In the genomic region with DNA sequence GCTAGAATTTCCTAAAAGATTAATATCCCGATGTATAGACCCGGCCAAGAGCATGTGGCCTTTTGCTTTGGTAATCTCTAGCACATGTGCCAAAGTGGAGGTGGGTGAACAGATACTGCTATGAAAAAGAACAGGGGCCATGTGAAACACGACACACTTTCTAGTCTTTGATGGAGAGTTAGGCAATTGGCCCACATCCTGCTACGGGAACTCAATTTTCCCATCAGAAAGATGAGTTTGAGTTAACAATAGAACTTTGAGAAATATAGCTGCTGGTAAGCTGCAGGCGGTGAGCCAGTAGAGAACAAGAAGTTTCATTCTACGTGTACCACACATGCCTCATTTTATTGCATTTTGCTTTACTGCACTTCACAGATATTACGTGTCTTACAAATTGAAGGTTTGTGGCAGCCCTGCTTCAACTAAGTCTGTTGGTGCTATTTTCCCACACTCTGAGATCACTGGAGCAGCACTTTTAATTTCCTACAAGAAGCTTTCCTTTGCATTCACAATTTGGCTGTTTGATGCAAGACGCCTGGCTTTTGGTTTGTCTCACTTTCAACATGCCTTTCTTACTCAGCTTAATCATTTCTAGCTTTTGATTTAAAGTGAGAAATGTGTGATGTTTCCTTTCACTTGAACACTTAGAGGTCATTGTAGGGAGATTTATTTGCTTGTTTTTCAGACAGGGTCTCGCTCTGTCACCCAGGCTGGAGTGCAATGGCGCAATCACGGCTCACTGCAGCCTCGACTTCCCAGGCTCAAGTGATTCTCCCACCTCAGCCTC, we compare ENCODE assay signal across 12 cellular contexts. TPM values are rescaled to one million over a fixed set of nuclear protein-coding genes. Genes with fewer than 3 reads are reported as not detected.
A peak's percentile ranks its signal among the peaks of the same experiment; 100 is the strongest.
DNase-seq lines count a peak whose midpoint lies in the region; ATAC-seq and TF ChIP-seq lines count a peak whose summit lies in the region.
"Had no signal": no experiment of that assay in that cellular context is flagged by ENCODE, and none has a peak within 500 bp of the region (broad histone marks: within the 10 kb centered on the region; RNA-seq: fewer than 3 reads in every experiment).

No MANE protein-coding gene starts in this region.

- H3K27me3 Mint-ChIP-seq in natural killer cell treated with Interleukin-12 subunit alpha and Interleukin-12 subunit beta and Interleukin-15 and Interleukin-18, amount 100 ng/mL, for 72 hours, result no peaks in the 10 kb centered on the region
- no peaks in the 10 kb centered on the region for H3K27me3 Mint-ChIP-seq in natural killer cell (ENCODE audit: low read depth in 2 of 2)
- no peaks in the 10 kb centered on the region for H3K27me3 Mint-ChIP-seq in activated T-helper 17 cell treated with anti-CD3 and anti-CD28 coated beads, Interleukin-2, amount 50 U/mL, for 72 hours
- no peaks in the 10 kb centered on the region for H3K27me3 Mint-ChIP-seq in stimulated activated naive CD8-positive, alpha-beta T cell treated with anti-CD3 and anti-CD28 coated beads, Interleukin-15, amount 100 ng/mL, for 72 hours

- DNase-seq in natural killer cell treated with Interleukin-12 subunit alpha and Interleukin-12 subunit beta and Interleukin-15 and Interleukin-18, amount 100 ng/mL, for 72 hours (ENCODE audit: low spot score), result no peak
- DNase-seq in natural killer cell (no peak), HuH-7.5 (ENCODE audit: low spot score) (no peak), NCI-H1436 (lab: John Stamatoyannopoulos, UW) (no peak)
- peak in 1 of 2 donors; percentile 39 for DNase-seq in stimulated activated naive CD8-positive, alpha-beta T cell treated with anti-CD3 and anti-CD28 coated beads, Interleukin-15, amount 100 ng/mL, for 72 hours
- DNase-seq: activated gamma-delta T cell, heart right ventricle, KBM-7, NCI-H226 had no signal

- peak; percentile 66 to 82 for ATAC-seq in natural killer cell treated with Interleukin-12 subunit alpha and Interleukin-12 subunit beta and Interleukin-15 and Interleukin-18, amount 100 ng/mL, for 72 hours
- ATAC-seq in natural killer cell (no peak), HG02870 (IDR thresholded peaks at IDR 0.05; ENCODE audit: unreplicated experiment) (peak; percentile 64), HG02623 (IDR thresholded peaks at IDR 0.05; ENCODE audit: unreplicated experiment) (no peak)
- peak; percentile 79 for ATAC-seq in activated T-helper 17 cell treated with anti-CD3 and anti-CD28 coated beads, Interleukin-2, amount 50 U/mL, for 72 hours (replicated peaks)
- ATAC-seq in stimulated activated naive CD8-positive, alpha-beta T cell treated with anti-CD3 and anti-CD28 coated beads, Interleukin-15, amount 100 ng/mL, for 72 hours, result peak; percentile 78
- ATAC-seq: heart right ventricle had no signal

- H3K4me1 Mint-ChIP-seq in natural killer cell treated with Interleukin-12 subunit alpha and Interleukin-12 subunit beta and Interleukin-15 and Interleukin-18, amount 100 ng/mL, for 72 hours (ENCODE audit: low read depth in 2 of 2), result peaks cover 16 to 18% of the 10 kb centered on the region in 2 donors
- peaks cover 0 to 6% of the 10 kb centered on the region in 2 donors for H3K4me1 Mint-ChIP-seq in natural killer cell
- H3K4me1 Mint-ChIP-seq in activated T-helper 17 cell treated with anti-CD3 and anti-CD28 coated beads, Interleukin-2, amount 50 U/mL, for 72 hours, result peaks cover 20% of the 10 kb centered on the region
- H3K4me1 Mint-ChIP-seq in stimulated activated naive CD8-positive, alpha-beta T cell treated with anti-CD3 and anti-CD28 coated beads, Interleukin-15, amount 100 ng/mL, for 72 hours, result peaks cover 26% of the 10 kb centered on the region

- intact Hi-C loops in natural killer cell (cut with micrococcal nuclease), result no loop called here

- H3K36me3 Mint-ChIP-seq in natural killer cell treated with Interleukin-12 subunit alpha and Interleukin-12 subunit beta and Interleukin-15 and Interleukin-18, amount 100 ng/mL, for 72 hours, result peaks cover 4% of the 10 kb centered on the region
- H3K36me3 Mint-ChIP-seq in natural killer cell, result no peaks in the 10 kb centered on the region
- peaks cover 5% of the 10 kb centered on the region for H3K36me3 Mint-ChIP-seq in activated T-helper 17 cell treated with anti-CD3 and anti-CD28 coated beads, Interleukin-2, amount 50 U/mL, for 72 hours (ENCODE audit: low read depth)

- TF ChIP-seq CTCF in natural killer cell (IDR thresholded peaks at IDR 0.05), result no peak

- H3K4me3 Mint-ChIP-seq in natural killer cell treated with Interleukin-12 subunit alpha and Interleukin-12 subunit beta and Interleukin-15 and Interleukin-18, amount 100 ng/mL, for 72 hours, result peak overlapping the region; percentile 47
- no peak overlapping the region for H3K4me3 Mint-ChIP-seq in natural killer cell
- H3K4me3 Mint-ChIP-seq in activated T-helper 17 cell treated with anti-CD3 and anti-CD28 coated beads, Interleukin-2, amount 50 U/mL, for 72 hours, result peak overlapping the region; percentile 54
- peak overlapping the region in 1 of 2 donors; percentile 11 for H3K4me3 Mint-ChIP-seq in stimulated activated naive CD8-positive, alpha-beta T cell treated with anti-CD3 and anti-CD28 coated beads, Interleukin-15, amount 100 ng/mL, for 72 hours

- H3K9me3 Mint-ChIP-seq in natural killer cell treated with Interleukin-12 subunit alpha and Interleukin-12 subunit beta and Interleukin-15 and Interleukin-18, amount 100 ng/mL, for 72 hours, result no peaks in the 10 kb centered on the region
- no peaks in the 10 kb centered on the region for H3K9me3 Mint-ChIP-seq in natural killer cell
- no peaks in the 10 kb centered on the region for H3K9me3 Mint-ChIP-seq in activated T-helper 17 cell treated with anti-CD3 and anti-CD28 coated beads, Interleukin-2, amount 50 U/mL, for 72 hours
- H3K9me3 Mint-ChIP-seq in stimulated activated naive CD8-positive, alpha-beta T cell treated with anti-CD3 and anti-CD28 coated beads, Interleukin-15, amount 100 ng/mL, for 72 hours, result no peaks in the 10 kb centered on the region

- peak overlapping the region; percentile 36 to 83 for H3K27ac Mint-ChIP-seq in natural killer cell treated with Interleukin-12 subunit alpha and Interleukin-12 subunit beta and Interleukin-15 and Interleukin-18, amount 100 ng/mL, for 72 hours
- H3K27ac Mint-ChIP-seq in natural killer cell, result no peak overlapping the region
- peak overlapping the region; percentile 83 for H3K27ac Mint-ChIP-seq in activated T-helper 17 cell treated with anti-CD3 and anti-CD28 coated beads, Interleukin-2, amount 50 U/mL, for 72 hours
- peak overlapping the region; percentile 51 to 90 for H3K27ac Mint-ChIP-seq in stimulated activated naive CD8-positive, alpha-beta T cell treated with anti-CD3 and anti-CD28 coated beads, Interleukin-15, amount 100 ng/mL, for 72 hours

RNA-seq across cellular contexts. Expression of gene HTR6, which starts 46.3 kb away (rescaled TPM):
- not detected for total RNA-seq in natural killer cell treated with Interleukin-12 subunit alpha and Interleukin-12 subunit beta and Interleukin-15 and Interleukin-18, amount 100 ng/mL, for 72 hours
- total RNA-seq in natural killer cell, result under 1 TPM in 1 of 3 donors, not detected in 2; 0.18 TPM
- total RNA-seq in activated T-helper 17 cell treated with anti-CD3 and anti-CD28 coated beads, Interleukin-2, amount 50 U/mL, for 72 hours, result under 1 TPM in 1 of 2 donors, not detected in 1; 0.13 TPM
- total RNA-seq: heart right ventricle had no signal

Comparison
In these comparisons a context has a peak if more than half of its experiments do, and no peak if none do; other contexts are left out.
1. ATAC-seq: peak in natural killer cell treated with Interleukin-12 subunit alpha and Interleukin-12 subunit beta and Interleukin-15 and Interleukin-18, amount 100 ng/mL, for 72 hours (2 of 2), HG02870 (single experiment), activated T-helper 17 cell treated with anti-CD3 and anti-CD28 coated beads, Interleukin-2, amount 50 U/mL, for 72 hours (single experiment) and stimulated activated naive CD8-positive, alpha-beta T cell treated with anti-CD3 and anti-CD28 coated beads, Interleukin-15, amount 100 ng/mL, for 72 hours (single experiment); none in natural killer cell (0 of 3) and HG02623 (single experiment).
2. H3K27ac Mint-ChIP-seq: peak in natural killer cell treated with Interleukin-12 subunit alpha and Interleukin-12 subunit beta and Interleukin-15 and Interleukin-18, amount 100 ng/mL, for 72 hours (2 of 2), activated T-helper 17 cell treated with anti-CD3 and anti-CD28 coated beads, Interleukin-2, amount 50 U/mL, for 72 hours (single experiment) and stimulated activated naive CD8-positive, alpha-beta T cell treated with anti-CD3 and anti-CD28 coated beads, Interleukin-15, amount 100 ng/mL, for 72 hours (2 of 2); none in natural killer cell (0 of 2).